ENCODE assay signal across 23 cellular contexts in the genomic region with DNA sequence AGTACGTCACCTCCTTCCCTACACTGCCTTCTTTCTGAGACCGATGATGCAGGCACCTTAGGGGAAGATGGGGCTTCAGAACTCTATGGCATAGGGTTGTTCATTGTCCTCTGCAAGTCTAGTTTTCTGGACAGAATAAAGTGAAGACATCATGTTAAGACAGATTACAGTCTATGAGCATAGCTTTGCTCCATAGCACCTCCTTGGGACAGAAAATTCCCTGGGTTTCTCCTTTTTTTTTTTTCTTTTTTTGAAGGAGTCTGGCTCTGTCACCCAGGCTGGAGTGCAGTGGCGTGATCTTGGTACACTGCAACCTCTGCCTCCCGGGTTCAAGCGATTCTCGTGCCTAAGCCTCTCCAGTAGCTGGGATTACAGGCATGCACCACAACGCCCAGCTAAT.
DNase-seq lines count a peak whose midpoint lies in the region; ATAC-seq, FAIRE-seq and TF ChIP-seq lines count a peak whose summit lies in the region.
"Had no signal": no experiment of that assay in that cellular context is flagged by ENCODE, and none has a peak within 500 bp of the region (broad histone marks: within the 10 kb centered on the region; RNA-seq: fewer than 3 reads in every experiment).

No MANE protein-coding gene starts in this region.

- no peak overlapping the region for H3K9ac ChIP-seq in astrocyte (ENCODE audit: low read length)

- no peak for FAIRE-seq in astrocyte (lab: Jason Lieb, UNC)
- FAIRE-seq: GM18507 had no signal

- H3K27ac Mint-ChIP-seq in astrocyte (ENCODE audit: unreplicated experiment) = peak overlapping the region; percentile 1
- peak overlapping the region; percentile 90 for H3K27ac Mint-ChIP-seq in glutamatergic neuron (ENCODE audit: unreplicated experiment)
- H3K27ac Mint-ChIP-seq: CD8-positive, alpha-beta memory T cell had no signal

- H3K36me3 Mint-ChIP-seq in astrocyte (ENCODE audit: low read depth, unreplicated experiment) (no peaks in the 10 kb centered on the region), glutamatergic neuron (ENCODE audit: unreplicated experiment) (no peaks in the 10 kb centered on the region)
- H3K36me3 Mint-ChIP-seq: CD8-positive, alpha-beta memory T cell had no signal

- no peak for TF ChIP-seq CTCF in astrocyte (IDR thresholded peaks at IDR 0.05; ENCODE audit: insufficient read depth, low read depth, low read length)
- no peak for TF ChIP-seq CTCF in glutamatergic neuron (IDR thresholded peaks at IDR 0.05; ENCODE audit: partially characterized antibody, unreplicated experiment)
- TF ChIP-seq CTCF in retinal pigment epithelial cell (conservative IDR thresholded peaks at IDR 0.05; ENCODE audit: low read depth, low read length) = peak; percentile 23

- no peak for ATAC-seq in GM21529 (IDR thresholded peaks at IDR 0.05; ENCODE audit: unreplicated experiment)
- ATAC-seq: Right ventricle myocardium inferior had no signal

- H3K27me3 ChIP-seq in astrocyte (ENCODE audit: insufficient read depth, low read length) = peaks cover 5% of the 10 kb centered on the region

- H3K9me3 ChIP-seq in astrocyte (ENCODE audit: insufficient read depth, low read depth, low read length) = no peaks in the 10 kb centered on the region

- H3K4me1 Mint-ChIP-seq in astrocyte (ENCODE audit: low read depth, unreplicated experiment) (peaks cover 34% of the 10 kb centered on the region), glutamatergic neuron (ENCODE audit: low read depth, unreplicated experiment) (peaks cover 53% of the 10 kb centered on the region)
- H3K4me1 Mint-ChIP-seq: CD8-positive, alpha-beta memory T cell had no signal

- no peak overlapping the region for H3K4me3 Mint-ChIP-seq in astrocyte (ENCODE audit: unreplicated experiment)
- H3K4me3 Mint-ChIP-seq in glutamatergic neuron (ENCODE audit: unreplicated experiment) = peak overlapping the region; percentile 58
- H3K4me3 Mint-ChIP-seq: CD8-positive, alpha-beta memory T cell had no signal

- no peaks in the 10 kb centered on the region for H4K20me1 ChIP-seq in astrocyte (ENCODE audit: insufficient read depth, low read length)

- H2AFZ ChIP-seq in astrocyte (ENCODE audit: low read depth, low read length) = no peak overlapping the region

- H3K9me3 Mint-ChIP-seq in astrocyte (ENCODE audit: unreplicated experiment) (no peaks in the 10 kb centered on the region), glutamatergic neuron (ENCODE audit: unreplicated experiment) (peaks cover 24% of the 10 kb centered on the region)

- DNase-seq in DMS53 (lab: John Stamatoyannopoulos, UW) (peak; percentile 15), DMS53 treated with DMSO at 0.1 percent for 48 hours (lab: John Stamatoyannopoulos, UW; ENCODE audit: unreplicated experiment) (no peak), astrocyte (ENCODE audit: low read depth) (no peak), glutamatergic neuron (no peak), retinal pigment epithelial cell (ENCODE audit: low read depth) (no peak), NCI-H1092 (lab: John Stamatoyannopoulos, UW) (no peak)
- DNase-seq in activated CD4-positive, CD25-positive, alpha-beta regulatory T cell treated with anti-CD3 and anti-CD28 coated beads, Interleukin-2, amount 50 U/mL, for 72 hours = no peak
- DNase-seq: Calu3; CD8-positive, alpha-beta memory T cell; DMS153; GDM1; Kasumi-1; NCI-H1417; NCI-H1694 treated with DMSO at 0.1 percent for 48 hours; NCI-H2081 treated with DMSO at 0.1 percent for 48 hours; NCI-H446 treated with DMSO at 0.1 percent for 48 hours; NCI-H526 treated with DMSO at 0.1 percent for 48 hours; OCI-M1 had no signal

- H3K4me2 ChIP-seq in astrocyte (ENCODE audit: low read length) = no peak overlapping the region

- H3K36me3 ChIP-seq in astrocyte (ENCODE audit: insufficient read depth, low read length) = no peaks in the 10 kb centered on the region

- no peak overlapping the region for H3K27ac ChIP-seq in astrocyte (ENCODE audit: low read depth, low read length)
- H3K27ac ChIP-seq: 22Rv1, C4-2B had no signal

- no peaks in the 10 kb centered on the region for H3K79me2 ChIP-seq in astrocyte (ENCODE audit: insufficient read depth, low read length)

- H3K4me3 ChIP-seq in astrocyte (ENCODE audit: insufficient read depth, low read depth, low read length) (no peak overlapping the region), retinal pigment epithelial cell (ENCODE audit: low read length) (no peak overlapping the region)

- H3K27me3 Mint-ChIP-seq in astrocyte (ENCODE audit: low read depth, unreplicated experiment) (peaks cover 2% of the 10 kb centered on the region), glutamatergic neuron (ENCODE audit: unreplicated experiment) (peaks cover 15% of the 10 kb centered on the region)

- H3K4me1 ChIP-seq in astrocyte (ENCODE audit: insufficient read depth, low read length) = peaks cover 21% of the 10 kb centered on the region
